15 cellular contexts compared by ENCODE assay signal in the genomic region with DNA sequence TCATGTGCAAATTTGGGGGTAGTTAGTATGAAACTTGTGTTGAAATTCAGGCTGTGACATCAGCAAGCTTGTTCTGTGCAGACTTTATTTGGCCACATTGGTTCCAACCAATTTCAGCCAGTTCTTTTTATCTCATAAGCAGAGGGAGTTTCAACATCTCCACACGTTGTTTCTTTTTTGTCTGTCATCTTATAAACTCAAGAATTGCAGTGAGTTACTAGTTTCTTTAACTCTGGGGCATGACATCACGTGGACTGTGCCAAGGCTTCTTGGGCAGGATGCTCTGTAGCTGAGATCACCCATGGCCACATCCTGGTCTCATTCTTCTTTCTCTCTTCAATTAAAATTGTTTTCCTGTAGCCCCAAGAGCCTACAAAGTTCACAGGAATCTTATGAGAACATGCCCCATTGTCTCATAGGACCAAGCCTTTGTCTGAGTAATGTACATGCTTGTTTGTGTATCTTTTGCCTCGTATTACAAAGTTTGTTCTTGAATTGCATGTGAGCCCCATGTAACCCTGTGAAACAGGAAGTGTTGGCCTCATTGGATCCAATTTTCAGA.
A peak's percentile ranks its signal among the peaks of the same experiment; 100 is the strongest.
DNase-seq lines count a peak whose midpoint lies in the region; ATAC-seq and TF ChIP-seq lines count a peak whose summit lies in the region.
"Had no signal": no experiment of that assay in that cellular context is flagged by ENCODE, and none has a peak within 500 bp of the region (broad histone marks: within the 10 kb centered on the region; RNA-seq: fewer than 3 reads in every experiment).

No MANE protein-coding gene starts in this region.

- no peak for TF ChIP-seq EP300 in gastroesophageal sphincter (IDR thresholded peaks at IDR 0.05)

- H3K36me3 ChIP-seq in ascending aorta: no peaks in the 10 kb centered on the region
- no peaks in the 10 kb centered on the region for H3K36me3 ChIP-seq in gastroesophageal sphincter

- no peak for DNase-seq in stimulated activated naive CD8-positive, alpha-beta T cell treated with anti-CD3 and anti-CD28 coated beads, Interleukin-15, amount 100 ng/mL, for 72 hours
- no peak for DNase-seq in stimulated activated naive CD8-positive, alpha-beta T cell treated with anti-CD3 and anti-CD28 coated beads, Interleukin-15, Interleukin-2, amounts not matched to agents 100 U/mL and 50 U/mL, for 24 hours
- DNase-seq in ascending aorta (ENCODE audit: low spot score in 2 of 2) (peak in 1 of 2 donors; percentile 73), NCI-H1092 (lab: John Stamatoyannopoulos, UW) (no peak), NCI-H748 (lab: John Stamatoyannopoulos, UW; ENCODE audit: unreplicated experiment) (no peak)
- DNase-seq in stimulated activated CD4-positive, alpha-beta T cell treated with anti-CD3 and anti-CD28 coated beads, Interleukin-4, amount 100 ng/mL, for 24 hours: no peak
- DNase-seq: anterior cingulate cortex; glutamatergic neuron; NCI-H1436 treated with DMSO at 0.1 percent for 48 hours; NK-92 treated with Interleukin-12 subunit alpha and Interleukin-12 subunit beta, amount 100 ng/mL, for 24 hours; T-helper 17 cell had no signal

- ATAC-seq in stimulated activated naive CD8-positive, alpha-beta T cell treated with anti-CD3 and anti-CD28 coated beads, Interleukin-15, amount 100 ng/mL, for 72 hours: peak; percentile 72
- no peak for ATAC-seq in stimulated activated naive CD8-positive, alpha-beta T cell treated with anti-CD3 and anti-CD28 coated beads, Interleukin-15, Interleukin-2, amounts not matched to agents 100 U/mL and 50 U/mL, for 24 hours
- ATAC-seq in gastroesophageal sphincter (peak; percentile 87), HG02642 (IDR thresholded peaks at IDR 0.05; ENCODE audit: poor library complexity, unreplicated experiment) (no peak)
- ATAC-seq: T-helper 17 cell had no signal

- no peak for TF ChIP-seq POLR2A in gastroesophageal sphincter (IDR thresholded peaks at IDR 0.05)

- H3K4me3 ChIP-seq in ascending aorta: no peak overlapping the region
- H3K4me3 ChIP-seq in gastroesophageal sphincter: no peak overlapping the region

- H3K27ac Mint-ChIP-seq in stimulated activated naive CD8-positive, alpha-beta T cell treated with anti-CD3 and anti-CD28 coated beads, Interleukin-15, amount 100 ng/mL, for 72 hours: no peak overlapping the region
- H3K27ac Mint-ChIP-seq: T-helper 17 cell had no signal

- no peaks in the 10 kb centered on the region for H3K9me3 Mint-ChIP-seq in stimulated activated naive CD8-positive, alpha-beta T cell treated with anti-CD3 and anti-CD28 coated beads, Interleukin-15, amount 100 ng/mL, for 72 hours

- H3K4me3 Mint-ChIP-seq in stimulated activated naive CD8-positive, alpha-beta T cell treated with anti-CD3 and anti-CD28 coated beads, Interleukin-15, amount 100 ng/mL, for 72 hours: no peak overlapping the region
- H3K4me3 Mint-ChIP-seq: T-helper 17 cell had no signal

- 36 to 50% methylated on average over 3 of the region's 3 CpGs for WGBS in gastroesophageal sphincter (ENCODE audit: low coverage in 1 of 2), 2 donors

- intact Hi-C loops in ascending aorta (cut with DNase I): loop anchor here (5.0 kb wide), 3 partner anchors 97 to 642 kb away; no protein-coding TSS in a partner anchor

- H3K4me1 Mint-ChIP-seq in stimulated activated naive CD8-positive, alpha-beta T cell treated with anti-CD3 and anti-CD28 coated beads, Interleukin-15, amount 100 ng/mL, for 72 hours: peaks cover 8% of the 10 kb centered on the region

- H3K27me3 ChIP-seq in ascending aorta: no peaks in the 10 kb centered on the region
- H3K27me3 ChIP-seq in gastroesophageal sphincter: peaks cover 12% of the 10 kb centered on the region

- H3K27ac ChIP-seq in ascending aorta: peak overlapping the region; percentile 41 to 49
- peak overlapping the region in 2 of 4 donors; percentile 20 to 32 for H3K27ac ChIP-seq in gastroesophageal sphincter
- H3K27ac ChIP-seq: C4-2B, HL-60 had no signal

- H3K4me1 ChIP-seq in ascending aorta: peaks cover 4 to 6% of the 10 kb centered on the region in 2 donors
- H3K4me1 ChIP-seq in gastroesophageal sphincter: peaks cover 0 to 6% (median 0%) of the 10 kb centered on the region in 3 donors

- no peak for TF ChIP-seq CTCF in ascending aorta (IDR thresholded peaks at IDR 0.05)
- no peak for TF ChIP-seq CTCF in gastroesophageal sphincter (IDR thresholded peaks at IDR 0.05)

- H3K9me3 ChIP-seq in ascending aorta (no peaks in the 10 kb centered on the region), gastroesophageal sphincter (no peaks in the 10 kb centered on the region)

- H3K27me3 Mint-ChIP-seq in stimulated activated naive CD8-positive, alpha-beta T cell treated with anti-CD3 and anti-CD28 coated beads, Interleukin-15, amount 100 ng/mL, for 72 hours: peaks cover 8% of the 10 kb centered on the region
- H3K27me3 Mint-ChIP-seq: T-helper 17 cell had no signal

Comparison
In these comparisons a context has a peak if more than half of its experiments do, and no peak if none do; other contexts are left out.
1. ATAC-seq: peak in stimulated activated naive CD8-positive, alpha-beta T cell treated with anti-CD3 and anti-CD28 coated beads, Interleukin-15, amount 100 ng/mL, for 72 hours (single experiment) and gastroesophageal sphincter (single experiment); none in stimulated activated naive CD8-positive, alpha-beta T cell treated with anti-CD3 and anti-CD28 coated beads, Interleukin-15, Interleukin-2, amounts not matched to agents 100 U/mL and 50 U/mL, for 24 hours (single experiment) and HG02642 (single experiment).